ENCODE assay signal across 11 cellular contexts in the genomic region with DNA sequence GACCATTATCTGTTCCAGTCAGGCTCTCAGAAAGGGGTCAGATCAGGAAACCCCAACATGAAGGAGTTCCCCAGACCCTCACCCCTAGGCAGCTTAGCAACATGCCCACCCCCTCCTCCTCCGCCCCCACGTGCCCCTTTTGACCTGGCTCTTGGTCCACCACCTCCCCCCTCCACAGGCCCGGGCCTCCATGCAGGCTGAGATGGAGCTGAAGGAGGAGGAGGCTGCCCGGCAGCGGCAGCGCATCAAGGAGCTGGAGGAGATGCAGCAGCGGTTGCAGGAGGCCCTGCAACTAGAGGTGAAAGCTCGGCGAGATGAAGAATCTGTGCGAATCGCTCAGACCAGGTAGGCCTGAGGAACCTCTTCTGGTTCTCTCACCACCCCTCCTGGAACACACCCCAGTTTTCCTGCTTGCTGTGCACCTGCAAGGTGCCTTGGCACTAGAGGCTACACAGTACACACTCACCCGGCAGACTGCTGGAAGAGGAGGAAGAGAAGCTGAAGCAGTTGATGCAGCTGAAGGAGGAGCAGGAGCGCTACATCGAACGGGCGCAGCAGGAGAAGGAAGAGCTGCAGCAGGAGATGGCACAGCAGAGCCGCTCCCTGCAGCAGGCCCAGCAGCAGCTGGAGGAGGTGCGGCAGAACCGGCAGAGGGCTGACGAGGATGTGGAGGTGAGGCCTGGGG.
"Had no signal": no experiment of that assay in that cellular context is flagged by ENCODE, and none has a peak within 500 bp of the region (broad histone marks: within the 10 kb centered on the region; RNA-seq: fewer than 3 reads in every experiment).

No MANE protein-coding gene starts in this region.

- H3K9me3 Mint-ChIP-seq: natural killer cell treated with Interleukin-12 subunit alpha and Interleukin-12 subunit beta and Interleukin-15 and Interleukin-18, amount 100 ng/mL, for 72 hours; stimulated activated naive CD8-positive, alpha-beta T cell treated with anti-CD3 and anti-CD28 coated beads, Interleukin-15, Interleukin-2, amounts not matched to agents 100 ng/mL and 50 ng/mL, for 24 hours had no signal

- H3K27ac Mint-ChIP-seq: natural killer cell treated with Interleukin-12 subunit alpha and Interleukin-12 subunit beta and Interleukin-15 and Interleukin-18, amount 100 ng/mL, for 72 hours; stimulated activated naive CD8-positive, alpha-beta T cell treated with anti-CD3 and anti-CD28 coated beads, Interleukin-15, Interleukin-2, amounts not matched to agents 100 ng/mL and 50 ng/mL, for 24 hours had no signal

- H3K4me3 Mint-ChIP-seq: natural killer cell treated with Interleukin-12 subunit alpha and Interleukin-12 subunit beta and Interleukin-15 and Interleukin-18, amount 100 ng/mL, for 72 hours; stimulated activated naive CD8-positive, alpha-beta T cell treated with anti-CD3 and anti-CD28 coated beads, Interleukin-15, Interleukin-2, amounts not matched to agents 100 ng/mL and 50 ng/mL, for 24 hours had no signal

- ATAC-seq: natural killer cell treated with Interleukin-12 subunit alpha and Interleukin-12 subunit beta and Interleukin-15 and Interleukin-18, amount 100 ng/mL, for 72 hours had no signal

- H3K27me3 Mint-ChIP-seq: natural killer cell treated with Interleukin-12 subunit alpha and Interleukin-12 subunit beta and Interleukin-15 and Interleukin-18, amount 100 ng/mL, for 72 hours; stimulated activated naive CD8-positive, alpha-beta T cell treated with anti-CD3 and anti-CD28 coated beads, Interleukin-15, Interleukin-2, amounts not matched to agents 100 ng/mL and 50 ng/mL, for 24 hours had no signal

- DNase-seq: activated CD4-positive, CD25-positive, alpha-beta regulatory T cell; activated gamma-delta T cell treated with Interleukin-2 at 50 U/mL for 16 hours; adrenal gland; effector CD8-positive, alpha-beta T cell; erythroblast; hippocampal formation; mammary epithelial cell; stimulated activated CD4-positive, alpha-beta T cell treated with anti-CD3 and anti-CD28 coated beads, Interleukin-4, amount 100 ng/mL, for 1 hour; stimulated activated CD8-positive, alpha-beta memory T cell treated with anti-CD3 and anti-CD28 coated beads, Interleukin-4, amount 100 ng/mL, for 48 hours had no signal
